ENCODE assay signal across 1 cellular context in genomic region chr7:55476852-55477780, GRCh38.
TF ChIP-seq lines count a peak whose summit lies in the region.

No MANE protein-coding gene starts in this region.

TF ChIP-seq in GM12878, 131 proteins besides CTCF, POLR2A, EP300 and RAD21 (continued from another document):
- TF ChIP-seq JUNB (IDR thresholded peaks at IDR 0.05), result no peak
- TF ChIP-seq FOXK2 (IDR thresholded peaks at IDR 0.05), result no peak
